11 cellular contexts compared by ENCODE assay signal in genomic region chr4:109649872-109650271, GRCh38. TPM values are rescaled to one million over a fixed set of nuclear protein-coding genes. Genes with fewer than 3 reads are reported as not detected.
DNase-seq lines count a peak whose midpoint lies in the region; ATAC-seq and TF ChIP-seq lines count a peak whose summit lies in the region.
"Had no signal": no experiment of that assay in that cellular context is flagged by ENCODE, and none has a peak within 500 bp of the region (broad histone marks: within the 10 kb centered on the region; RNA-seq: fewer than 3 reads in every experiment).

No MANE protein-coding gene starts in this region.

- DNase-seq in GM10248 (ENCODE audit: extremely low spot score), result peak; percentile 60
- no peak for DNase-seq in T-cell
- DNase-seq in NCI-H2171 treated with DMSO at 0.1 percent for 48 hours (lab: John Stamatoyannopoulos, UW), result no peak
- no peak for DNase-seq in NCI-H2196 treated with DMSO at 0.1 percent for 48 hours (lab: John Stamatoyannopoulos, UW; ENCODE audit: unreplicated experiment)
- no peak for DNase-seq in NCI-H2029 (lab: John Stamatoyannopoulos, UW)
- no peak for DNase-seq in effector CD8-positive, alpha-beta T cell (lab: John Stamatoyannopoulos, UW)
- DNase-seq: immature natural killer cell, NCI-H526 treated with DMSO at 0.1 percent for 48 hours, ovary had no signal

- no peak for TF ChIP-seq CTCF in GM10248 (IDR thresholded peaks at IDR 0.05; ENCODE audit: control extremely low read depth, extremely low read depth, low read depth, missing control alignments)

- peaks cover 0 to 22% (median 0%) of the 10 kb centered on the region in 3 donors for H3K9me3 Mint-ChIP-seq in T-cell

- peak overlapping the region; percentile 93 to 94 for H3K27ac Mint-ChIP-seq in T-cell

- CTCF ChIA-PET in GM10248 (lab: Yijun Ruan, JAX), result interaction anchor here (1.1 kb wide), 1 partner anchor 13 kb away, joined by 4 read pairs; no protein-coding TSS in a partner anchor
- CTCF ChIA-PET in T-cell (lab: Charles Lee), result no interaction called here

- no peaks in the 10 kb centered on the region for H3K27me3 Mint-ChIP-seq in T-cell

- POLR2A ChIA-PET in GM10248 (lab: Yijun Ruan, JAX), result no interaction called here
- POLR2A ChIA-PET in T-cell (lab: Charles Lee), result no interaction called here

- peak; percentile 83 for ATAC-seq in GM19035 (IDR thresholded peaks at IDR 0.05; ENCODE audit: unreplicated experiment)
- peak; percentile 85 for ATAC-seq in HG02870 (IDR thresholded peaks at IDR 0.05; ENCODE audit: unreplicated experiment)
- peak in 2 of 4 experiments; percentile 36 to 42 for ATAC-seq in T-cell (replicated peaks in 1 of 4)

- peaks cover 38 to 54% (median 50%) of the 10 kb centered on the region in 3 donors for H3K4me1 Mint-ChIP-seq in T-cell

- H3K4me3 Mint-ChIP-seq in T-cell, result peak overlapping the region in 1 of 3 donors; percentile 51

- H3K36me3 Mint-ChIP-seq in T-cell, result peaks cover 32% of the 10 kb centered on the region

RNA-seq across cellular contexts. Expression of gene CASP6, which starts 53.4 kb away (rescaled TPM):
- total RNA-seq in T-cell, result 10 to 100 TPM; 16.8 to 23.2 (median 18.3) TPM
